ENCODE assay signal across 9 cellular contexts in genomic region chr2:108629417-108629816, GRCh38.
DNase-seq lines count a peak whose midpoint lies in the region; ATAC-seq, FAIRE-seq and TF ChIP-seq lines count a peak whose summit lies in the region.
"Had no signal": no experiment of that assay in that cellular context is flagged by ENCODE, and none has a peak within 500 bp of the region (broad histone marks: within the 10 kb centered on the region; RNA-seq: fewer than 3 reads in every experiment).

No MANE protein-coding gene starts in this region.

- H3K27ac Mint-ChIP-seq in activated naive CD8-positive, alpha-beta T cell treated with anti-CD3 and anti-CD28 coated beads, Interleukin-2, amount 10 ng/mL, durations not matched to agents 7 days and 5 days: peak overlapping the region; percentile 4

- no peaks in the 10 kb centered on the region for H3K27me3 Mint-ChIP-seq in activated naive CD8-positive, alpha-beta T cell treated with anti-CD3 and anti-CD28 coated beads, Interleukin-2, amount 10 ng/mL, durations not matched to agents 7 days and 5 days

- DNase-seq in GM12891 (ENCODE audit: insufficient read length, low spot score) (no peak), kidney tubule cell (ENCODE audit: low spot score) (no peak), Ammon's horn (ENCODE audit: low spot score) (no peak), NCI-H1694 (lab: John Stamatoyannopoulos, UW) (no peak)
- DNase-seq in activated naive CD8-positive, alpha-beta T cell treated with anti-CD3 and anti-CD28 coated beads, Interleukin-2, amount 10 ng/mL, durations not matched to agents 7 days and 5 days: no peak
- no peak for DNase-seq in NK-92 treated with Interleukin-12 subunit alpha and Interleukin-12 subunit beta, amount 100 ng/mL, for 24 hours (lab: John Stamatoyannopoulos, UW)
- DNase-seq: NCI-H526 treated with DMSO at 0.1 percent for 48 hours had no signal

- ATAC-seq in GM19455 (IDR thresholded peaks at IDR 0.05; ENCODE audit: unreplicated experiment) (peak; percentile 67), HG03097 (IDR thresholded peaks at IDR 0.05; ENCODE audit: low FRiP score, unreplicated experiment) (peak; percentile 45)
- ATAC-seq in activated naive CD8-positive, alpha-beta T cell treated with anti-CD3 and anti-CD28 coated beads, Interleukin-2, amount 10 ng/mL, durations not matched to agents 7 days and 5 days (ENCODE audit: low read depth): peak; percentile 41

- H3K9me3 Mint-ChIP-seq in activated naive CD8-positive, alpha-beta T cell treated with anti-CD3 and anti-CD28 coated beads, Interleukin-2, amount 10 ng/mL, durations not matched to agents 7 days and 5 days: no peaks in the 10 kb centered on the region

- peaks cover 2% of the 10 kb centered on the region for H3K36me3 Mint-ChIP-seq in activated naive CD8-positive, alpha-beta T cell treated with anti-CD3 and anti-CD28 coated beads, Interleukin-2, amount 10 ng/mL, durations not matched to agents 7 days and 5 days

- FAIRE-seq in GM12891 (lab: Jason Lieb, UNC): peak; percentile 52

- peaks cover 26% of the 10 kb centered on the region for H3K4me1 Mint-ChIP-seq in activated naive CD8-positive, alpha-beta T cell treated with anti-CD3 and anti-CD28 coated beads, Interleukin-2, amount 10 ng/mL, durations not matched to agents 7 days and 5 days

- POLR2A ChIA-PET in activated naive CD8-positive, alpha-beta T cell treated with anti-CD3 and anti-CD28 coated beads, Interleukin-2, amount 10 ng/mL, durations not matched to agents 7 days and 5 days (lab: Charles Lee): interaction anchor here (0.9 kb wide), 2 partner anchors 8 to 18 kb away, joined by 3 to 7 read pairs; no protein-coding TSS in a partner anchor

- TF ChIP-seq POLR2A in GM12891 (IDR thresholded peaks at IDR 0.05; ENCODE audit: low read depth, low read length): no peak

- H3K4me3 Mint-ChIP-seq in activated naive CD8-positive, alpha-beta T cell treated with anti-CD3 and anti-CD28 coated beads, Interleukin-2, amount 10 ng/mL, durations not matched to agents 7 days and 5 days: peak overlapping the region; percentile 6

TF ChIP-seq in GM12891, 5 proteins besides CTCF, POLR2A, EP300 and RAD21:
- TF ChIP-seq SPI1 (IDR thresholded peaks at IDR 0.05; ENCODE audit: low read depth, low read length) (peak; percentile 94), TAF1 (IDR thresholded peaks at IDR 0.05; ENCODE audit: low read depth, low read length) (no peak)
